8 cellular contexts compared by ENCODE assay signal in genomic region chr6:151565940-151566339, GRCh38.
"Had no signal": no experiment of that assay in that cellular context is flagged by ENCODE, and none has a peak within 500 bp of the region (broad histone marks: within the 10 kb centered on the region; RNA-seq: fewer than 3 reads in every experiment).

No MANE protein-coding gene starts in this region.

- H2AFZ ChIP-seq: GM23248 had no signal

- H3K27ac Mint-ChIP-seq: IgD-negative memory B cell had no signal

- H3K36me3 Mint-ChIP-seq: IgD-negative memory B cell had no signal

- H3K36me3 ChIP-seq: HAP-1 had no signal

- H3K4me2 ChIP-seq: KMS-11 had no signal

- ATAC-seq: HCT116 had no signal

- H3K4me3 ChIP-seq: GM23248, HAP-1 had no signal

- H3K4me1 ChIP-seq: HAP-1 had no signal

- H3K4me1 Mint-ChIP-seq: IgD-negative memory B cell had no signal

- DNase-seq: GM23248, GOT3, H7, KBM-7 had no signal

- H3K27ac ChIP-seq: GM23248, KMS-11 had no signal
